13 cellular contexts compared by ENCODE assay signal in the genomic region with DNA sequence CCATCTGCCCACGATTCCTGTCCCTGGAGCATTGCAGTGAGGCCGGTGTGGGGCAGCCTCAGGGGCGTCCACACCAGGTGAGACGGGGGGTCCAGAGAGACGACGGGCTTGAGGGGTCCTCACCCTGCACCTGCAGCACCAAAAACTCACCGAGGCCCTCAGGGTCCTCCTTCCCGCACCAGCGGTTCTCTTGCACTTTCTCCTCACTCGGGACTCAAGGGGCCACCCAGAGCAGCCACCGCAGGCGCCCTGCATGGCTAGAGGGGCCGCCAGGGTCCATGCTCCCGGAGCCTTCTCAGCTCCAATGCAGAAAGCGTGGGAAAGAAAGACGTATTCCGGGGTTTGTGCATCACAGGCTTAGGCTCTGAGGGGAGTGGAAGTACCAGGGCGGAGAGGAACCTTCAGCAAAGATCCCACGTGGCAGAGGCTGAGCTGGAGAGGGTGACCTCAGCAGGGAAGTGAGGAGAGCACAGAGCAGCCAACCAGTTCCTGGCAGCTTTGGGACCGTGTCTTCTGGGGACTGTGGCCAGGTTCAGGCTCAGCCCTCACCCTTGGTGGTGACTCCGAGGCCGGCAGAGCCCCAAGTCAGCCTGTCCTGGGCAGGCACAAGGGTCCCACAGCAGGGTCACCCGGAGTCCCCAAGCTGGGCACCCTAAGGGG. TPM values are rescaled to one million over a fixed set of nuclear protein-coding genes. Genes with fewer than 3 reads are reported as not detected.
A peak's percentile ranks its signal among the peaks of the same experiment; 100 is the strongest.
DNase-seq lines count a peak whose midpoint lies in the region; ATAC-seq, FAIRE-seq and TF ChIP-seq lines count a peak whose summit lies in the region.
"Had no signal": no experiment of that assay in that cellular context is flagged by ENCODE, and none has a peak within 500 bp of the region (broad histone marks: within the 10 kb centered on the region; RNA-seq: fewer than 3 reads in every experiment).

No MANE protein-coding gene starts in this region.

- H3K79me2 ChIP-seq in mammary epithelial cell (ENCODE audit: insufficient read depth, low read length): no peaks in the 10 kb centered on the region
- no peaks in the 10 kb centered on the region for H3K79me2 ChIP-seq in K562 (ENCODE audit: control insufficient read depth, insufficient read depth, low read length)

- in situ Hi-C loops in mammary epithelial cell (cut with MboI; ENCODE audit: low sequenced_read_pairs in 2 of 2): no loop called here
- in situ Hi-C loops in K562 (cut with MboI): no loop called here

- H3K27me3 ChIP-seq in breast epithelium (no peaks in the 10 kb centered on the region), mammary epithelial cell (ENCODE audit: insufficient read depth, low read length) (peaks cover 2% of the 10 kb centered on the region), K562 (ENCODE audit: control insufficient read depth in 2 of 2, insufficient read depth in 2 of 2, low read length in 2 of 2) (peaks cover 49 to 62% of the 10 kb centered on the region in 2 experiments; a peak in 4 of 5 replicates), lung (ENCODE audit: control insufficient read depth, insufficient read depth) (no peaks in the 10 kb centered on the region), vagina (no peaks in the 10 kb centered on the region)
- H3K27me3 ChIP-seq: body of pancreas had no signal

- 82% methylated on average over 10 of the region's 23 CpGs for WGBS in mammary epithelial cell (ENCODE audit: low coverage, missing lambda C conversion rate)
- under 1% methylated on average over 23 of the region's 23 CpGs for WGBS in K562 (ENCODE audit: insufficient coverage, low coverage, missing lambda C conversion rate)
- 84 to 89% methylated on average over 23 of the region's 23 CpGs for WGBS in lung, 2 donors

- H3K27ac ChIP-seq in breast epithelium: peak overlapping the region in 1 of 2 donors; percentile 79
- H3K27ac ChIP-seq in mammary epithelial cell (ENCODE audit: insufficient read depth, low read depth, low read length): no peak overlapping the region
- H3K27ac ChIP-seq in K562 (ENCODE audit: extremely low read depth, low read depth, low read length): no peak overlapping the region
- H3K27ac ChIP-seq in lung (ENCODE audit: low read depth in 1 of 2, low read length in 1 of 2): no peak overlapping the region
- peak overlapping the region; percentile 91 for H3K27ac ChIP-seq in vagina
- H3K27ac ChIP-seq in caudate nucleus (ENCODE audit: low read depth, low read length): no peak overlapping the region
- H3K27ac ChIP-seq: body of pancreas had no signal

- dilution Hi-C loops in mammary epithelial cell (cut with HindIII; ENCODE audit: low sequenced_read_pairs): no loop called here

- H2AFZ ChIP-seq in mammary epithelial cell (ENCODE audit: low read depth, low read length) (no peak overlapping the region), K562 (ENCODE audit: low read depth, low read length) (no peak overlapping the region)

- CTCF ChIA-PET in mammary epithelial cell (lab: Charles Lee; ENCODE audit: low non-redundant PET) (no interaction called here), K562 (lab: Yijun Ruan, JAX; ENCODE audit: low intra/inter-chr PET ratio) (no interaction called here)

- TF ChIP-seq EP300 in K562 (IDR thresholded peaks at IDR 0.05; ENCODE audit: low read length): no peak

- peaks cover 0 to 4% of the 10 kb centered on the region in 2 donors for H3K4me1 ChIP-seq in breast epithelium
- H3K4me1 ChIP-seq in mammary epithelial cell (ENCODE audit: insufficient read depth, low read length): no peaks in the 10 kb centered on the region
- H3K4me1 ChIP-seq in K562 (replicated peaks in 1 of 2; ENCODE audit: control insufficient read depth in 2 of 2, insufficient read depth in 2 of 2, low read length in 2 of 2): peaks cover 0 to 28% of the 10 kb centered on the region in 2 experiments; a peak in 2 of 5 replicates
- H3K4me1 ChIP-seq in lung (ENCODE audit: control insufficient read depth in 2 of 2, insufficient read depth in 2 of 2, low read length in 2 of 2): peaks cover 0 to 3% of the 10 kb centered on the region in 2 donors
- H3K4me1 ChIP-seq in vagina: peaks cover 45% of the 10 kb centered on the region
- H3K4me1 ChIP-seq: body of pancreas had no signal

- no TSS peak for BruUV-seq in mammary epithelial cell (replicated peaks; lab: Mats Ljungman, UMichigan)
- BruUV-seq in K562 (replicated peaks; lab: Mats Ljungman, UMichigan): no TSS peak

- H3K4me3 ChIP-seq in breast epithelium: no peak overlapping the region
- H3K4me3 ChIP-seq in mammary epithelial cell (replicated peaks in 1 of 3; ENCODE audit: insufficient read depth in 1 of 3, low read depth in 2 of 3, low read length in 3 of 3): no peak overlapping the region
- H3K4me3 ChIP-seq in K562: no peak overlapping the region
- no peak overlapping the region for H3K4me3 ChIP-seq in lung
- no peak overlapping the region for H3K4me3 ChIP-seq in vagina
- H3K4me3 ChIP-seq: body of pancreas had no signal

- H4K20me1 ChIP-seq in mammary epithelial cell (ENCODE audit: insufficient read depth, low read length) (no peaks in the 10 kb centered on the region), K562 (replicated peaks; ENCODE audit: control insufficient read depth, insufficient read depth, low read length) (peaks cover 17% of the 10 kb centered on the region; the same call in 1 of the 2 replicates)

- H3K9me1 ChIP-seq in K562 (ENCODE audit: control insufficient read depth, insufficient read depth, low read length): no peaks in the 10 kb centered on the region

- H3K36me3 ChIP-seq in breast epithelium (no peaks in the 10 kb centered on the region), mammary epithelial cell (ENCODE audit: insufficient read depth, low read length) (no peaks in the 10 kb centered on the region), K562 (ENCODE audit: control insufficient read depth, insufficient read depth, low read length) (no peaks in the 10 kb centered on the region), lung (ENCODE audit: control insufficient read depth in 2 of 2, insufficient read depth in 2 of 2, low read length in 2 of 2) (no peaks in the 10 kb centered on the region), vagina (no peaks in the 10 kb centered on the region)

- H3K4me2 ChIP-seq in mammary epithelial cell (ENCODE audit: insufficient read depth, low read depth, low read length): no peak overlapping the region
- H3K4me2 ChIP-seq in K562 (ENCODE audit: insufficient read depth, low read length): no peak overlapping the region

- H3K9me3 ChIP-seq in breast epithelium (no peaks in the 10 kb centered on the region), mammary epithelial cell (replicated peaks; ENCODE audit: insufficient read depth, low read length) (no peaks in the 10 kb centered on the region), K562 (replicated peaks; ENCODE audit: control insufficient read depth, insufficient read depth, low read depth, low read length) (no peaks in the 10 kb centered on the region), lung (ENCODE audit: control insufficient read depth in 2 of 2, insufficient read depth in 1 of 2, low read length in 1 of 2) (peaks cover 0 to 3% of the 10 kb centered on the region in 2 donors), vagina (no peaks in the 10 kb centered on the region)
- H3K9me3 ChIP-seq: body of pancreas had no signal

- DNase-seq in breast epithelium (ENCODE audit: low spot score in 2 of 2) (peak; percentile 14 to 37), mammary epithelial cell (no peak), K562 (ENCODE audit: extremely low read depth in 1 of 4, low spot score in 3 of 4) (no peak), lung (ENCODE audit: low spot score) (peak; percentile 19), vagina (ENCODE audit: extremely low spot score in 2 of 2) (peak in 1 of 2 donors; percentile 90), urothelium cell line (ENCODE audit: low spot score) (no peak), caudate nucleus (lab: John Stamatoyannopoulos, UW) (no peak)
- DNase-seq: AML-193, immature natural killer cell, NCI-H1694 treated with DMSO at 0.1 percent for 48 hours had no signal

- TF ChIP-seq RAD21 in K562 (CRISPR knock-in tag; conservative IDR thresholded peaks at IDR 0.05 in 1 of 2, IDR thresholded peaks at IDR 0.05 in 1 of 2): no peak

- TF ChIP-seq POLR2A in breast epithelium (IDR thresholded peaks at IDR 0.05): no peak
- no peak for TF ChIP-seq POLR2A in K562 (conservative IDR thresholded peaks at IDR 0.05)
- TF ChIP-seq POLR2A in vagina (IDR thresholded peaks at IDR 0.05): no peak

- ATAC-seq in K562 (peak; percentile 18; the same call in 1 of the 3 replicates), lung (ENCODE audit: insufficient read depth, low FRiP score) (no peak), HG02938 (IDR thresholded peaks at IDR 0.05; ENCODE audit: unreplicated experiment) (no peak)

- intact Hi-C loops in breast epithelium (cut with DNase I; ENCODE audit: low total_unique reads) (no loop called here), mammary epithelial cell (cut with micrococcal nuclease) (no loop called here), K562 (cut with micrococcal nuclease) (no loop called here), vagina (cut with DNase I) (no loop called here)

- FAIRE-seq in K562 (lab: Jason Lieb, UNC) (no peak), urothelium cell line (lab: Jason Lieb, UNC) (no peak)

- H3K9ac ChIP-seq in mammary epithelial cell (ENCODE audit: insufficient read depth, low read length): no peak overlapping the region
- no peak overlapping the region for H3K9ac ChIP-seq in K562 (ENCODE audit: insufficient read depth in 1 of 2, low read depth in 2 of 2, low read length in 2 of 2)

- POLR2A ChIA-PET in K562 (lab: Yijun Ruan, JAX): interaction anchor here (0.9 kb wide), 1 partner anchor 65 kb away, joined by 3 read pairs; no protein-coding TSS in a partner anchor

- no peak for TF ChIP-seq CTCF in breast epithelium (IDR thresholded peaks at IDR 0.05)
- TF ChIP-seq CTCF in mammary epithelial cell (conservative IDR thresholded peaks at IDR 0.05 in 1 of 2, IDR thresholded peaks at IDR 0.05 in 1 of 2; ENCODE audit: extremely low read depth in 1 of 2, insufficient read depth in 1 of 2, low read depth in 1 of 2, low read length in 2 of 2): no peak
- TF ChIP-seq CTCF in K562 (IDR thresholded peaks at IDR 0.05 in 2 of 3, conservative IDR thresholded peaks at IDR 0.05 in 1 of 3; ENCODE audit: insufficient read depth in 2 of 3, low read depth in 1 of 3, low read length in 3 of 3): no peak
- TF ChIP-seq CTCF in lung (IDR thresholded peaks at IDR 0.05; ENCODE audit: control extremely low read depth, extremely low read depth): no peak
- TF ChIP-seq CTCF in vagina (IDR thresholded peaks at IDR 0.05): no peak

RNA-seq across cellular contexts. Expression of a gene that starts 19.5 kb away (rescaled TPM):
- 1,000 to 10,000 TPM in 1 of 3 donors, 100 to 1,000 TPM in 2; 177 to 1,266 (median 418) TPM for total RNA-seq in breast epithelium
- 10 to 100 TPM in 1 of 2 donors, under 1 TPM in 1; 0.87 to 47.0 TPM for total RNA-seq in mammary epithelial cell
- 0.74 TPM for polyA plus RNA-seq in mammary epithelial cell
- not detected for polyA minus RNA-seq in mammary epithelial cell
- total RNA-seq in K562 (2011; cell fraction: chromatin; rRNA removed; ENCODE audit: low replicate concordance): 3.1 and 5.2 TPM in 2 replicates
- 4.2 and 5.5 TPM in 2 replicates for total RNA-seq in K562 (2011; cell fraction: nucleolus; rRNA removed)
- 1.4 and 2.1 TPM in 2 replicates for total RNA-seq in K562 (2011; cell fraction: nucleoplasm; rRNA removed)
- total RNA-seq in K562 (2014; rRNA removed): 0.41 and 0.45 TPM in 2 replicates
- total RNA-seq in K562 (2014; rRNA removed; fragmentation: Illumina TruSeq; extraction: Trizol): not detected in 2 replicates
- 0.07 and 0.11 TPM in 2 replicates for total RNA-seq in K562 (2015; rRNA removed; fragmentation: Illumina TruSeq; extraction: Trizol)
- 1.1 and 1.3 TPM in 2 replicates for total RNA-seq in K562 (2021)
- 0.18 and 0.41 TPM in 2 replicates for polyA plus RNA-seq in K562 (2011; rRNA removed)
- 0.12 and 0.30 TPM in 2 replicates for polyA plus RNA-seq in K562 (2011; cell fraction: cytosol; rRNA removed)
- polyA plus RNA-seq in K562 (2011; cell fraction: nucleus; rRNA removed): 0.83 and 1.8 TPM in 2 replicates
- polyA plus RNA-seq in K562 (2012): 0.35 and 8.2 TPM in 2 replicates
- 0.07 and 0.17 TPM in 2 replicates for polyA plus RNA-seq in K562 (2014; fragmentation: Illumina TruSeq; extraction: Trizol)
- not detected for polyA plus RNA-seq in K562 (2014; fragmentation: Nextera tagmentation; extraction: Ambion mirVana)
- polyA plus RNA-seq in K562 (2014; rRNA removed): 0.29 and 0.47 TPM in 2 replicates
- polyA minus RNA-seq in K562 (2011; rRNA and poly(A)+ RNA removed): 0.18 and 0.36 TPM in 2 replicates
- polyA minus RNA-seq in K562 (2011; cell fraction: cytosol; rRNA and poly(A)+ RNA removed): 0.64 and 1.4 TPM in 2 replicates
- 0.67 and 1.2 TPM in 2 replicates for polyA minus RNA-seq in K562 (2011; cell fraction: nucleus; rRNA and poly(A)+ RNA removed)
- 100 to 1,000 TPM; 350 to 466 TPM for total RNA-seq in lung
- polyA plus RNA-seq in lung: 100 to 1,000 TPM; 192 to 234 TPM
- 535 TPM for total RNA-seq in vagina
- polyA plus RNA-seq: neural cell had no signal

Comparison
In these comparisons a context has a peak if more than half of its experiments do, and no peak if none do; other contexts are left out.
1. DNase-seq: peak in breast epithelium (2 of 2) and lung (single experiment); none in mammary epithelial cell (single experiment), K562 (0 of 4), urothelium cell line (single experiment) and caudate nucleus (0 of 61).